ENCODE assay signal across 1 cellular context in the genomic region with DNA sequence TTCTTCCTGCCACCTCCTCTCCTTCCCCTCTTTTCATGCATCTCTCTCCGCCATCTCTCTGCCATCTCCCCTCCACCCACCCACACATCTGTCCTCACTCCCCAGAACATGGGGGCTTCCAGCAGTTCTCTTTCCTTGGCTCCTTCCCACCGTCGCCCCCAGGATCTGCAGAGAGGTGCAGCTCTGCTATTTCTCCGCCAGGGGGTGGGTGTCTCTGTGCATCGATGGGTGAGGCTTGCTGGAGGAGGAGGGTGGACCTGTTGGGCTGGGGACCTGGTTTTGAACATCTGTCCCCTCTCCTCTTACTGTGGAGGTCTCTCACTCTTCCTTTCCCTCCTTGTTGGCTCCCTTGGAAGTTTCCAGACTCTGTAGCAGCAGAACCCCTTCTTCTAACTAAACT.
TF ChIP-seq lines count a peak whose summit lies in the region.

No MANE protein-coding gene starts in this region.

TF ChIP-seq in H1, 55 proteins besides CTCF, POLR2A, EP300 and RAD21 (continued from another document):
- TF ChIP-seq MAX (IDR thresholded peaks at IDR 0.05) (no peak), HDAC2 (IDR thresholded peaks at IDR 0.05; ENCODE audit: borderline replicate concordance in 1 of 2, low read depth in 2 of 2, low read length in 2 of 2) (no peak), JUN (IDR thresholded peaks at IDR 0.05; ENCODE audit: low read depth, low read length) (no peak), SIN3A (conservative IDR thresholded peaks at IDR 0.05 in 1 of 2, IDR thresholded peaks at IDR 0.05 in 1 of 2; ENCODE audit: low read depth in 1 of 2, low read length in 2 of 2) (no peak)
